In the genomic region with DNA sequence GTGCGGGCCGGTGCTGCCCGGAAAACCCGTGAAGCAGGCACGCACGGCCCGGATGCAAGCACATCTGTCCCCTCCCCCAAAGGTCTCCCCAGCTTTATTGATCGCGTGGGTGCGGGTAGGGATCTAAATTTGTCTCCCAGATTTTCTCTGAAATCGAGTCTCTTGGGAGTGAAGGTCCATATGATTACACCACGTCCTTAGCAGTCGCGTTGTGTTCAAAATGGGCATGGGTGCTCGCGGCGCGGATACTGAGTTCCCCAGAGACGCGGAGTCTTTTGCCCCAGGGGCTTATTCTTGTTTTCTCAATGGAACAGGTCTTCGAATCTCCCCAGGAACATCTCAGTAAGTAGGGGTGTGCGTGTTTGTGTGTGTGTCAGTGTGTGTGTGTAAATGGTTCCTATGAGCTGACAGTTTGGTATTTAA, we compare ENCODE assay signal across 8 cellular contexts. TPM values are rescaled to one million over a fixed set of nuclear protein-coding genes. Genes with fewer than 3 reads are reported as not detected.
DNase-seq lines count a peak whose midpoint lies in the region; ATAC-seq and TF ChIP-seq lines count a peak whose summit lies in the region.

No MANE protein-coding gene starts in this region.

- CTCF ChIA-PET in activated CD4-positive, alpha-beta memory T cell treated with anti-CD3 and anti-CD28 coated beads for 36 hours (lab: Charles Lee) = interaction anchor here (1.1 kb wide), 1 partner anchor 21 kb away, joined by 3 read pairs; no protein-coding TSS in a partner anchor

- H3K4me1 Mint-ChIP-seq in activated CD4-positive, alpha-beta memory T cell treated with anti-CD3 and anti-CD28 coated beads for 36 hours (ENCODE audit: low read depth) = peaks cover 27% of the 10 kb centered on the region

- no peak for TF ChIP-seq CTCF in heart right ventricle (IDR thresholded peaks at IDR 0.05)

- POLR2A ChIA-PET in activated CD4-positive, alpha-beta memory T cell treated with anti-CD3 and anti-CD28 coated beads for 36 hours (lab: Charles Lee) = interaction anchor here (0.8 kb wide), 1 partner anchor 547 kb away, joined by 5 read pairs; no protein-coding TSS in a partner anchor

- ATAC-seq in heart right ventricle (no peak), left ventricle myocardium superior (no peak), left colon (no peak), GM21367 (IDR thresholded peaks at IDR 0.05; ENCODE audit: unreplicated experiment) (no peak)

- peaks cover 1% of the 10 kb centered on the region for H3K27me3 Mint-ChIP-seq in activated CD4-positive, alpha-beta memory T cell treated with anti-CD3 and anti-CD28 coated beads for 36 hours

- no peaks in the 10 kb centered on the region for H3K27me3 ChIP-seq in heart right ventricle
- no peaks in the 10 kb centered on the region for H3K27me3 ChIP-seq in stomach smooth muscle (ENCODE audit: control insufficient read depth in 1 of 2, insufficient read depth in 2 of 2, low read length in 2 of 2)

- H3K27ac Mint-ChIP-seq in activated CD4-positive, alpha-beta memory T cell treated with anti-CD3 and anti-CD28 coated beads for 36 hours = peak overlapping the region; percentile 97

- DNase-seq in heart right ventricle (no peak), left ventricle myocardium superior (no peak), Ammon's horn (ENCODE audit: low spot score) (no peak), left colon (no peak)
- no peak for DNase-seq in activated CD4-positive, alpha-beta memory T cell treated with anti-CD3 and anti-CD28 coated beads for 36 hours

- H3K4me3 ChIP-seq in heart right ventricle (peak overlapping the region; percentile 57 to 78 (median 72)), iPS-11a (ENCODE audit: low read depth, low read length) (peak overlapping the region; percentile 54), stomach smooth muscle (ENCODE audit: low read length in 2 of 2) (peak overlapping the region; percentile 76 to 89)

- intact Hi-C loops in heart right ventricle (cut with DNase I) = loop anchor here in 6 of 10 donors (5.0 to 10.0 kb wide), 7 partner anchors 52 to 542 kb away; a partner anchor contains a TSS
- intact Hi-C loops in left ventricle myocardium superior (cut with micrococcal nuclease) = no loop called here
- intact Hi-C loops in activated CD4-positive, alpha-beta memory T cell treated with anti-CD3 and anti-CD28 coated beads for 36 hours (cut with micrococcal nuclease) = loop anchor here (2.0 to 10.0 kb wide), 3 partner anchors 440 to 1928 kb away; a partner anchor contains a TSS
- intact Hi-C loops in left colon (cut with DNase I, micrococcal nuclease) = no loop called here

- peaks cover 10% of the 10 kb centered on the region for H3K36me3 Mint-ChIP-seq in activated CD4-positive, alpha-beta memory T cell treated with anti-CD3 and anti-CD28 coated beads for 36 hours

- H3K9ac ChIP-seq in stomach smooth muscle (ENCODE audit: low read length in 2 of 2) = peak overlapping the region; percentile 86 to 91

- WGBS in heart right ventricle, 2 donors = 11 to 14% methylated on average over 22 of the region's 22 CpGs

- H3K36me3 ChIP-seq in heart right ventricle = no peaks in the 10 kb centered on the region
- no peaks in the 10 kb centered on the region for H3K36me3 ChIP-seq in stomach smooth muscle (ENCODE audit: control insufficient read depth in 2 of 2, insufficient read depth in 2 of 2, low read length in 2 of 2)

- H3K27ac ChIP-seq in heart right ventricle = peak overlapping the region; percentile 70 to 95 (median 90)
- peak overlapping the region; percentile 92 for H3K27ac ChIP-seq in stomach smooth muscle (ENCODE audit: low read length)

- H3K4me3 Mint-ChIP-seq in activated CD4-positive, alpha-beta memory T cell treated with anti-CD3 and anti-CD28 coated beads for 36 hours = peak overlapping the region; percentile 88

- H3K9me3 ChIP-seq in heart right ventricle (no peaks in the 10 kb centered on the region), stomach smooth muscle (ENCODE audit: control insufficient read depth in 2 of 2, low read length in 2 of 2) (no peaks in the 10 kb centered on the region)

- H3K4me1 ChIP-seq in heart right ventricle (peaks cover 0 to 50% (median 37%) of the 10 kb centered on the region in 9 donors), stomach smooth muscle (ENCODE audit: control insufficient read depth, insufficient read depth, low read length) (peaks cover 16% of the 10 kb centered on the region)

- no peaks in the 10 kb centered on the region for H3K9me3 Mint-ChIP-seq in activated CD4-positive, alpha-beta memory T cell treated with anti-CD3 and anti-CD28 coated beads for 36 hours

RNA-seq across cellular contexts. Expression of a gene that starts 2.8 kb away (rescaled TPM):
- total RNA-seq in heart right ventricle (10 to 100 TPM; 28.0 to 38.2 (median 31.7) TPM), left ventricle myocardium superior (37.7 TPM), left colon (10 to 100 TPM; 32.7 to 47.5 TPM)
- 10 to 100 TPM in 1 of 2 donors, 1 to 10 TPM in 1; 1.9 to 10.7 TPM for polyA plus RNA-seq in heart right ventricle
- total RNA-seq in activated CD4-positive, alpha-beta memory T cell treated with anti-CD3 and anti-CD28 coated beads for 36 hours = 10 to 100 TPM; 51.9 to 52.5 TPM

RNA-seq across cellular contexts. Expression of a gene that starts 57.6 kb away (rescaled TPM):
- total RNA-seq in heart right ventricle (under 1 TPM in 3 of 10 donors, not detected in 7; 0.23 to 0.85 (median 0.32) TPM), left ventricle myocardium superior (0.59 TPM), left colon (not detected)
- 1 to 10 TPM in 1 of 2 donors, not detected in 1; 1.0 TPM for polyA plus RNA-seq in heart right ventricle
- not detected for total RNA-seq in activated CD4-positive, alpha-beta memory T cell treated with anti-CD3 and anti-CD28 coated beads for 36 hours

Comparison
In these comparisons a context has a peak if more than half of its experiments do, and no peak if none do; other contexts are left out.
1. intact Hi-C loops: an anchor here in heart right ventricle (5.0 to 10.0 kb wide) and activated CD4-positive, alpha-beta memory T cell treated with anti-CD3 and anti-CD28 coated beads for 36 hours (2.0 to 10.0 kb wide); none called in left ventricle myocardium superior and left colon.